ENCODE assay signal across 13 cellular contexts in genomic region chr11:65912840-65913239, GRCh38. TPM values are rescaled to one million over a fixed set of nuclear protein-coding genes. Genes with fewer than 3 reads are reported as not detected.
A peak's percentile ranks its signal among the peaks of the same experiment; 100 is the strongest.
DNase-seq lines count a peak whose midpoint lies in the region; ATAC-seq and TF ChIP-seq lines count a peak whose summit lies in the region.
"Had no signal": no experiment of that assay in that cellular context is flagged by ENCODE, and none has a peak within 500 bp of the region (broad histone marks: within the 10 kb centered on the region; RNA-seq: fewer than 3 reads in every experiment).

No MANE protein-coding gene starts in this region.

- intact Hi-C loops in aorta (cut with DNase I), result no loop called here

- DNase-seq in AG10803 (ENCODE audit: low read depth) (peak; percentile 68), M059J (ENCODE audit: low read depth) (peak; percentile 93), cardiac fibroblast (ENCODE audit: low read depth in 2 of 2) (peak; percentile 52 to 87), myocyte (ENCODE audit: low read depth) (peak; percentile 69), NOMO-1 treated with DMSO at 0.1 percent for 48 hours (lab: John Stamatoyannopoulos, UW; ENCODE audit: unreplicated experiment) (no peak), aorta (no peak), pons (ENCODE audit: low spot score) (no peak)
- DNase-seq: CD8-positive, alpha-beta T cell; left cardiac atrium; NK-92 treated with Interleukin-12 subunit alpha and Interleukin-12 subunit beta, amount 100 ng/mL, for 24 hours; T-helper 17 cell had no signal

- H3K27ac ChIP-seq in aorta (ENCODE audit: low read depth in 1 of 2, low read length in 2 of 2), result no peak overlapping the region

- TF ChIP-seq CTCF in AG10803 (conservative IDR thresholded peaks at IDR 0.05; ENCODE audit: low read length) (no peak), cardiac fibroblast (IDR thresholded peaks at IDR 0.05; ENCODE audit: low read depth, low read length) (no peak)

- 13 to 34% methylated on average over 4 of the region's 4 CpGs for WGBS in aorta, 2 donors

- H3K27me3 ChIP-seq in aorta (ENCODE audit: control insufficient read depth in 1 of 2, insufficient read depth in 2 of 2, low read length in 1 of 2), result no peaks in the 10 kb centered on the region

- H3K4me3 ChIP-seq in AG10803 (ENCODE audit: low read length) (no peak overlapping the region), cardiac fibroblast (replicated peaks in 1 of 2; ENCODE audit: low read depth in 2 of 2, low read length in 2 of 2) (no peak overlapping the region), aorta (ENCODE audit: low read length in 2 of 2) (no peak overlapping the region)

- H3K9me3 ChIP-seq in aorta (ENCODE audit: control insufficient read depth, low read length), result no peaks in the 10 kb centered on the region

- H3K4me1 ChIP-seq in aorta (ENCODE audit: control insufficient read depth in 1 of 2, insufficient read depth in 2 of 2, low read length in 2 of 2), result peaks cover 0 to 1% of the 10 kb centered on the region in 2 donors

- no peak for ATAC-seq in aorta (ENCODE audit: low FRiP score)
- no peak for ATAC-seq in HG02970 (IDR thresholded peaks at IDR 0.05; ENCODE audit: low FRiP score, unreplicated experiment)
- ATAC-seq: CD8-positive, alpha-beta T cell; left cardiac atrium; T-helper 17 cell had no signal

- no peaks in the 10 kb centered on the region for H3K36me3 ChIP-seq in aorta (ENCODE audit: control insufficient read depth in 1 of 2, insufficient read depth in 2 of 2, low read length in 1 of 2)

RNA-seq across cellular contexts. Expression of gene C11orf68, which starts 6.0 kb away (rescaled TPM):
- 39.1 and 47.9 TPM in 2 replicates for total RNA-seq in M059J (2014; rRNA removed; shearing (Covaris generic))
- total RNA-seq in myocyte (30.5 and 36.2 TPM in 2 replicates), aorta (10 to 100 TPM; 45.6 to 47.3 TPM)
- 74.2 TPM for polyA plus RNA-seq in myocyte (2012)
- polyA plus RNA-seq in aorta, result 10 to 100 TPM; 34.9 to 55.3 TPM

RNA-seq across cellular contexts. Expression of gene DRAP1, which starts 6.4 kb away (rescaled TPM):
- 456 and 489 TPM in 2 replicates for total RNA-seq in M059J (2014; rRNA removed; shearing (Covaris generic))
- 133 and 165 TPM in 2 replicates for total RNA-seq in myocyte
- 306 TPM for polyA plus RNA-seq in myocyte (2012)
- total RNA-seq in aorta, result 10 to 100 TPM; 65.9 to 86.4 TPM
- polyA plus RNA-seq in aorta, result 100 to 1,000 TPM in 1 of 2 donors, 10 to 100 TPM in 1; 88.8 to 122 TPM

RNA-seq across cellular contexts. Expression of gene FOSL1, which starts 12.7 kb away (rescaled TPM):
- 253 and 286 TPM in 2 replicates for total RNA-seq in M059J (2014; rRNA removed; shearing (Covaris generic))
- total RNA-seq in myocyte, result 7.5 and 11.6 TPM in 2 replicates
- 9.1 TPM for polyA plus RNA-seq in myocyte (2012)
- total RNA-seq in aorta, result 10 to 100 TPM in 1 of 2 donors, 1 to 10 TPM in 1; 7.2 to 31.9 TPM
- polyA plus RNA-seq in aorta, result 1 to 10 TPM; 1.6 to 6.4 TPM
- total RNA-seq: frontal cortex had no signal

RNA-seq across cellular contexts. Expression of gene CCDC85B, which starts 22.4 kb away (rescaled TPM):
- total RNA-seq in M059J (2014; rRNA removed; shearing (Covaris generic)), result 57.1 and 95.3 TPM in 2 replicates
- 76.4 and 102 TPM in 2 replicates for total RNA-seq in myocyte
- 61.1 TPM for polyA plus RNA-seq in myocyte (2012)
- 10 to 100 TPM; 30.1 to 46.9 TPM for total RNA-seq in aorta
- 10 to 100 TPM; 23.9 to 72.8 TPM for polyA plus RNA-seq in aorta

RNA-seq across cellular contexts. Expression of gene FIBP, which starts 24.6 kb away (rescaled TPM):
- total RNA-seq in M059J (2014; rRNA removed; shearing (Covaris generic)), result 149 and 165 TPM in 2 replicates
- total RNA-seq in myocyte (92.4 and 103 TPM in 2 replicates), aorta (10 to 100 TPM; 40.2 to 47.7 TPM)
- polyA plus RNA-seq in myocyte (2012), result 116 TPM
- 10 to 100 TPM; 57.2 to 73.1 TPM for polyA plus RNA-seq in aorta

Comparison
In these comparisons a context has a peak if more than half of its experiments do, and no peak if none do; other contexts are left out.
1. DNase-seq: peak in AG10803 (single experiment), M059J (single experiment), cardiac fibroblast (2 of 2) and myocyte (single experiment); none in NOMO-1 treated with DMSO at 0.1 percent for 48 hours (single experiment), aorta (0 of 2) and pons (single experiment).